ENCODE assay signal across 25 cellular contexts in genomic region chr4:99102634-99103033, GRCh38. TPM values are rescaled to one million over a fixed set of nuclear protein-coding genes. Genes with fewer than 3 reads are reported as not detected.
"Had no signal": no experiment of that assay in that cellular context is flagged by ENCODE, and none has a peak within 500 bp of the region (broad histone marks: within the 10 kb centered on the region; RNA-seq: fewer than 3 reads in every experiment).

No MANE protein-coding gene starts in this region.

- H3K4me2 ChIP-seq: KMS-11 had no signal

- H3K36me3 ChIP-seq: MG63, SJCRH30 had no signal

- H3K27ac ChIP-seq: HL-60, KMS-11, SJCRH30 had no signal

- H3K4me1 ChIP-seq: SJCRH30 had no signal

- DNase-seq: Kasumi-1; MG63; NCI-H1092 treated with DMSO at 0.1 percent for 48 hours; NCI-H1436; NCI-H1694; NCI-H187 treated with DMSO at 0.1 percent for 48 hours; NCI-H2029 treated with DMSO at 0.1 percent for 48 hours; NCI-H2227 treated with DMSO at 0.1 percent for 48 hours; NCI-H524; NCI-H69; NCI-H774; NK-92 treated with Interleukin-12 subunit alpha and Interleukin-12 subunit beta, amount 100 ng/mL, for 24 hours; PC-3; SHP77 treated with DMSO at 0.1 percent for 48 hours; SJCRH30; T-helper 1 cell had no signal

- H3K9me3 ChIP-seq: MG63, SJCRH30 had no signal

- ATAC-seq: K562, Panc1, PC-3, Right ventricle myocardium inferior, SK-N-SH treated with all-trans-retinoic acid at 6 μM for 48 hours had no signal

- H3K27me3 ChIP-seq: MG63, SJCRH30 had no signal

- H3K9ac ChIP-seq: KMS-11 had no signal

- H3K4me3 ChIP-seq: K562, MG63, SJCRH30 had no signal

RNA-seq across cellular contexts. Expression of gene ADH4, which starts 41.5 kb away (rescaled TPM):
- total RNA-seq: K562, NCI-H460, OCI-LY7, PC-3, Right ventricle myocardium inferior, SJCRH30 had no signal
- polyA plus RNA-seq: IgD-negative memory B cell, K562 had no signal
